9 cellular contexts compared by ENCODE assay signal in genomic region chr5:52727568-52727967, GRCh38.
DNase-seq lines count a peak whose midpoint lies in the region; ATAC-seq, FAIRE-seq and TF ChIP-seq lines count a peak whose summit lies in the region.
"Had no signal": no experiment of that assay in that cellular context is flagged by ENCODE, and none has a peak within 500 bp of the region (broad histone marks: within the 10 kb centered on the region; RNA-seq: fewer than 3 reads in every experiment).

No MANE protein-coding gene starts in this region.

- ATAC-seq in GM21825 (IDR thresholded peaks at IDR 0.05; ENCODE audit: unreplicated experiment), result no peak

- no peaks in the 10 kb centered on the region for H3K36me3 ChIP-seq in keratinocyte (ENCODE audit: control insufficient read depth in 2 of 2, extremely low read depth in 1 of 2, insufficient read depth in 2 of 2, low read length in 2 of 2)
- no peaks in the 10 kb centered on the region for H3K36me3 ChIP-seq in H7 (replicated peaks; ENCODE audit: control insufficient read depth, insufficient read depth, low read length)

- no peaks in the 10 kb centered on the region for H3K9me1 ChIP-seq in keratinocyte (ENCODE audit: control insufficient read depth, extremely low read depth, insufficient read depth, low read length)

- H3K9ac ChIP-seq in keratinocyte (ENCODE audit: control insufficient read depth, extremely low read depth, insufficient read depth, low read length), result peak overlapping the region; percentile 2

- dilution Hi-C loops in keratinocyte (cut with MboI; ENCODE audit: extremely low pct_ligation_motif_present, low sequenced_read_pairs), result no loop called here

- peak overlapping the region; percentile 61 for H3K4me2 ChIP-seq in keratinocyte (ENCODE audit: control insufficient read depth, extremely low read depth, insufficient read depth, low read depth, low read length)

- no peak for TF ChIP-seq CTCF in keratinocyte (optimal IDR thresholded peaks at IDR 0.05 in 1 of 3, IDR thresholded peaks at IDR 0.05 in 1 of 3, conservative IDR thresholded peaks at IDR 0.05 in 1 of 3; ENCODE audit: extremely low read depth in 1 of 3, insufficient read depth in 2 of 3, low read length in 3 of 3)

- H3K9me3 ChIP-seq in keratinocyte (ENCODE audit: control insufficient read depth, low read depth, low read length), result no peaks in the 10 kb centered on the region

- H3K27ac ChIP-seq in keratinocyte (ENCODE audit: control insufficient read depth, insufficient read depth, low read length), result peak overlapping the region; percentile 58

- FAIRE-seq in keratinocyte (lab: Jason Lieb, UNC), result peak; percentile 95

- H3K4me3 ChIP-seq in keratinocyte (ENCODE audit: control insufficient read depth in 2 of 3, extremely low read depth in 1 of 3, insufficient read depth in 2 of 3, low read depth in 1 of 3, low read length in 3 of 3) (peak overlapping the region in 1 of 3 experiments; percentile 2), H7 (ENCODE audit: insufficient read depth, low read depth, low read length) (no peak overlapping the region)

- DNase-seq in HT1080 (ENCODE audit: low read depth), result peak; percentile 94
- DNase-seq in brain pericyte (ENCODE audit: low read depth, low spot score), result peak; percentile 22
- peak; percentile 71 for DNase-seq in keratinocyte (ENCODE audit: low read depth, low spot score)
- DNase-seq in stromal cell of bone marrow (ENCODE audit: low read depth), result peak; percentile 70
- DNase-seq in activated effector memory CD4-positive, alpha-beta T cell treated with Interleukin-2 at 50 U/mL for 16 hours, result no peak
- no peak for DNase-seq in H7
- DNase-seq in NAMALWA (ENCODE audit: low spot score), result no peak
- DNase-seq: activated T-cell treated with anti-CD3 and anti-CD28 coated beads, Interleukin-2, amount 50 U/mL, for 1 hour had no signal

- H4K20me1 ChIP-seq in keratinocyte (ENCODE audit: control insufficient read depth, extremely low read depth, insufficient read depth, low read length), result no peaks in the 10 kb centered on the region

- H3K4me1 ChIP-seq in keratinocyte (ENCODE audit: control insufficient read depth, extremely low read depth, insufficient read depth, low read length), result peaks cover 39% of the 10 kb centered on the region

- H2AFZ ChIP-seq in keratinocyte (ENCODE audit: control insufficient read depth, low read length), result peak overlapping the region; percentile 63

- no peaks in the 10 kb centered on the region for H3K79me2 ChIP-seq in keratinocyte (ENCODE audit: control insufficient read depth, insufficient read depth, low read length)

- no peaks in the 10 kb centered on the region for H3K27me3 ChIP-seq in keratinocyte (ENCODE audit: control insufficient read depth, extremely low read depth, insufficient read depth, low read length)
- no peaks in the 10 kb centered on the region for H3K27me3 ChIP-seq in H7 (ENCODE audit: control insufficient read depth, insufficient read depth, low read length)

Comparison
In these comparisons a context has a peak if more than half of its experiments do, and no peak if none do; other contexts are left out.
1. DNase-seq: peak in HT1080 (single experiment), brain pericyte (single experiment), keratinocyte (single experiment) and stromal cell of bone marrow (single experiment); none in activated effector memory CD4-positive, alpha-beta T cell treated with Interleukin-2 at 50 U/mL for 16 hours (single experiment), H7 (single experiment) and NAMALWA (single experiment).